9 cellular contexts compared by ENCODE assay signal in genomic region chr5:102561894-102562760, GRCh38.
A peak's percentile ranks its signal among the peaks of the same experiment; 100 is the strongest.
DNase-seq lines count a peak whose midpoint lies in the region; ATAC-seq and TF ChIP-seq lines count a peak whose summit lies in the region.
"Had no signal": no experiment of that assay in that cellular context is flagged by ENCODE, and none has a peak within 500 bp of the region (broad histone marks: within the 10 kb centered on the region; RNA-seq: fewer than 3 reads in every experiment).

No MANE protein-coding gene starts in this region.

- H3K4me1 ChIP-seq in OCI-LY7 (ENCODE audit: insufficient read depth, low read length, poor library complexity, severe bottlenecking), result no peaks in the 10 kb centered on the region
- H3K4me1 ChIP-seq in fibroblast of lung (ENCODE audit: control insufficient read depth, extremely low read depth, insufficient read depth, low read length), result no peaks in the 10 kb centered on the region
- no peaks in the 10 kb centered on the region for H3K4me1 ChIP-seq in spleen
- H3K4me1 ChIP-seq: body of pancreas had no signal

- no peak for ATAC-seq in HG02840 (IDR thresholded peaks at IDR 0.05; ENCODE audit: low FRiP score, unreplicated experiment)
- ATAC-seq: body of pancreas had no signal

- no peaks in the 10 kb centered on the region for H3K9me2 ChIP-seq in OCI-LY7 (ENCODE audit: insufficient read depth, low read length)

- no peak overlapping the region for H3K27ac ChIP-seq in OCI-LY7 (ENCODE audit: low read depth, low read length, poor library complexity, severe bottlenecking)
- H3K27ac ChIP-seq in fibroblast of lung (ENCODE audit: insufficient read depth, low read length), result no peak overlapping the region
- H3K27ac ChIP-seq in spleen, result no peak overlapping the region
- H3K27ac ChIP-seq: body of pancreas had no signal

- no peaks in the 10 kb centered on the region for H3K79me2 ChIP-seq in OCI-LY7 (ENCODE audit: insufficient read depth, low read depth, low read length)
- no peaks in the 10 kb centered on the region for H3K79me2 ChIP-seq in fibroblast of lung (ENCODE audit: control insufficient read depth, insufficient read depth, low read length)

- peak; percentile 42 for DNase-seq in activated CD4-positive, alpha-beta T cell treated with anti-CD3 and anti-CD28 coated beads for 48 hours
- no peak for DNase-seq in activated CD4-positive, alpha-beta T cell treated with anti-CD3 and anti-CD28 coated beads, Interleukin-2, amount 50 U/mL, for 1 hour
- DNase-seq in HFF-Myc (ENCODE audit: extremely low read depth, low read depth), result no peak
- DNase-seq in OCI-LY7 (ENCODE audit: low spot score), result peak; percentile 16
- DNase-seq in fibroblast of lung (ENCODE audit: low read depth in 2 of 2), result peak in 1 of 2 donors; percentile 8
- DNase-seq in spleen, result no peak
- no peak for DNase-seq in NCI-H2227 (lab: John Stamatoyannopoulos, UW; ENCODE audit: unreplicated experiment)

- H3K9ac ChIP-seq in fibroblast of lung (ENCODE audit: insufficient read depth, low read length), result no peak overlapping the region

- 42 to 60% (median 50%) methylated on average over 11 of the region's 11 CpGs for WGBS in spleen, 5 donors

- intact Hi-C loops in OCI-LY7 (cut with micrococcal nuclease; ENCODE audit: unreplicated experiment) (no loop called here), spleen (cut with DNase I; ENCODE audit: low total_unique reads) (no loop called here)

- TF ChIP-seq POLR2A in spleen (IDR thresholded peaks at IDR 0.05), result no peak

- TF ChIP-seq CTCF in HFF-Myc (IDR thresholded peaks at IDR 0.05; ENCODE audit: low read depth, low read length, missing control alignments) (peak; percentile 98), OCI-LY7 (conservative IDR thresholded peaks at IDR 0.05; ENCODE audit: low read length) (peak; percentile 83), fibroblast of lung (conservative IDR thresholded peaks at IDR 0.05 in 1 of 2, IDR thresholded peaks at IDR 0.05 in 1 of 2; ENCODE audit: low read depth in 1 of 2, low read length in 2 of 2) (peak; percentile 72 to 81), spleen (IDR thresholded peaks at IDR 0.05 in 8 of 11, conservative IDR thresholded peaks at IDR 0.05 in 3 of 11) (peak in 7 of 11 experiments; percentile 23 to 52 (median 47))

- H3K27me3 ChIP-seq in fibroblast of lung (ENCODE audit: control insufficient read depth, insufficient read depth, low read length) (no peaks in the 10 kb centered on the region), spleen (replicated peaks in 1 of 7) (no peaks in the 10 kb centered on the region)
- H3K27me3 ChIP-seq: body of pancreas had no signal

- H4K20me1 ChIP-seq in OCI-LY7 (ENCODE audit: insufficient read depth, low read length), result no peaks in the 10 kb centered on the region
- H4K20me1 ChIP-seq in fibroblast of lung (ENCODE audit: control insufficient read depth, extremely low read depth, insufficient read depth, low read length), result no peaks in the 10 kb centered on the region

- no peaks in the 10 kb centered on the region for H3K9me3 ChIP-seq in OCI-LY7 (ENCODE audit: low read length)
- H3K9me3 ChIP-seq in fibroblast of lung (ENCODE audit: control insufficient read depth, insufficient read depth, low read depth, low read length), result no peaks in the 10 kb centered on the region
- no peaks in the 10 kb centered on the region for H3K9me3 ChIP-seq in spleen
- H3K9me3 ChIP-seq: body of pancreas had no signal

- CTCF ChIA-PET in OCI-LY7 (lab: Charles Lee; ENCODE audit: unreplicated experiment), result no interaction called here

- H3K4me3 ChIP-seq in HFF-Myc (replicated peaks; ENCODE audit: low read depth, low read length), result no peak overlapping the region
- no peak overlapping the region for H3K4me3 ChIP-seq in OCI-LY7 (ENCODE audit: low read depth, low read length, poor library complexity, severe bottlenecking)
- no peak overlapping the region for H3K4me3 ChIP-seq in fibroblast of lung (replicated peaks in 1 of 4; ENCODE audit: control extremely low read depth in 1 of 4, insufficient read depth in 1 of 4, low read depth in 3 of 4, low read length in 4 of 4)
- H3K4me3 ChIP-seq in spleen, result no peak overlapping the region
- H3K4me3 ChIP-seq: body of pancreas had no signal

- H2AFZ ChIP-seq in OCI-LY7 (ENCODE audit: low read length) (no peak overlapping the region), fibroblast of lung (ENCODE audit: low read length) (no peak overlapping the region)

- POLR2A ChIA-PET in OCI-LY7 (lab: Charles Lee), result interaction anchor here (0.7 to 1.1 kb wide), 3 partner anchors 15 to 417 kb away, joined by 3 to 4 read pairs (median 3); no protein-coding TSS in a partner anchor

- BruUV-seq in OCI-LY7 (replicated peaks; lab: Mats Ljungman, UMichigan), result no TSS peak

- H3K4me2 ChIP-seq in OCI-LY7 (ENCODE audit: low read length) (no peak overlapping the region), fibroblast of lung (ENCODE audit: extremely low read depth, insufficient read depth, low read length) (no peak overlapping the region)

- H3K36me3 ChIP-seq in OCI-LY7 (ENCODE audit: insufficient read depth, low read length) (no peaks in the 10 kb centered on the region), fibroblast of lung (ENCODE audit: control insufficient read depth, insufficient read depth, low read length) (no peaks in the 10 kb centered on the region), spleen (no peaks in the 10 kb centered on the region)

Comparison
In these comparisons a context has a peak if more than half of its experiments do, and no peak if none do; other contexts are left out.
1. DNase-seq: peak in activated CD4-positive, alpha-beta T cell treated with anti-CD3 and anti-CD28 coated beads for 48 hours (single experiment) and OCI-LY7 (single experiment); none in activated CD4-positive, alpha-beta T cell treated with anti-CD3 and anti-CD28 coated beads, Interleukin-2, amount 50 U/mL, for 1 hour (single experiment), HFF-Myc (single experiment), spleen (single experiment) and NCI-H2227 (single experiment).
2. CTCF ChIP-seq: peak in every context shown above with its lines; median percentile 98 in HFF-Myc; 83 in OCI-LY7; 76 in fibroblast of lung; 47 in spleen.